ENCODE assay signal across 30 cellular contexts in the genomic region with DNA sequence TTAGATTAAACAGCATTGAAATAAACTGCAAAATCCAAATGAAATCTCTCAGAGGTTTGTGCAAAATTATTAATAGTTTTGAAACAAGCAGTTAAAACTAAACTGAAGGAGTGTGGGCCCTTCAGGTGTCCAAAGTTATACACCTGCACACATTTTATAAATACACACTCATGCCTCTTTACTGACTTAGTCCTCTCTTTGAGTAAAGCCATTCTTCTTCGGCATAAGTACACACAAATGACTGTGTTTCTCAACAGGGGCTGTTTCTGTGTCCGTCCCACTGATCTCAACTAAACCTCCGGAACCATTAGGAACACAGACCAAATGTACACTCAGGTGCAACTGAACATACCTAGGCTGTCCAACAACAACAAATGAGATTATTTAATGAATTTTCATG. TPM values are rescaled to one million over a fixed set of nuclear protein-coding genes. Genes with fewer than 3 reads are reported as not detected.
A peak's percentile ranks its signal among the peaks of the same experiment; 100 is the strongest.
DNase-seq lines count a peak whose midpoint lies in the region; ATAC-seq and TF ChIP-seq lines count a peak whose summit lies in the region.
"Had no signal": no experiment of that assay in that cellular context is flagged by ENCODE, and none has a peak within 500 bp of the region (broad histone marks: within the 10 kb centered on the region; RNA-seq: fewer than 3 reads in every experiment).

No MANE protein-coding gene starts in this region.

- intact Hi-C loops in left lung (cut with DNase I) (no loop called here), upper lobe of right lung (cut with DNase I) (no loop called here)

- TF ChIP-seq CTCF in left lung (IDR thresholded peaks at IDR 0.05) (no peak), upper lobe of right lung (IDR thresholded peaks at IDR 0.05) (no peak)

- ATAC-seq in left lung: peak; percentile 79
- peak; percentile 39 for ATAC-seq in upper lobe of right lung
- ATAC-seq: A549; CD8-positive, alpha-beta T cell had no signal

- H3K36me3 ChIP-seq in left lung (no peaks in the 10 kb centered on the region), upper lobe of right lung (no peaks in the 10 kb centered on the region)
- H3K36me3 ChIP-seq: BE2C; BLaER1; BLaER1 treated with 17β-estradiol and CSF1 and Interleukin-3, amounts not matched to agents 10 nM and 100 nM had no signal

- DNase-seq in left lung (no peak), upper lobe of right lung (no peak), DMS53 treated with DMSO at 0.1 percent for 48 hours (lab: John Stamatoyannopoulos, UW; ENCODE audit: unreplicated experiment) (no peak), RKO (ENCODE audit: low spot score) (no peak)
- DNase-seq: 8988T; ACHN; AML-193; BE2C; C1 segment of cervical spinal cord; Caco-2; Calu3; CD4-positive, alpha-beta memory T cell; CD4-positive, alpha-beta T cell; CD4-positive, CD25-positive, alpha-beta regulatory T cell; CD8-positive, alpha-beta memory T cell; CD8-positive, alpha-beta T cell; COR-L47; DMS 273 treated with DMSO at 0.1 percent for 48 hours; DMS153; DMS53; DMS79; DMS79 treated with DMSO at 0.1 percent for 48 hours; DND-41; EL had no signal

- H3K4me3 ChIP-seq in left lung (no peak overlapping the region), upper lobe of right lung (no peak overlapping the region)
- H3K4me3 ChIP-seq: A549; BLaER1; BLaER1 treated with 17β-estradiol and CSF1 and Interleukin-3, amounts not matched to agents 10 nM and 100 nM had no signal

- no peaks in the 10 kb centered on the region for H3K9me3 ChIP-seq in left lung
- H3K9me3 ChIP-seq in upper lobe of right lung: no peaks in the 10 kb centered on the region
- H3K9me3 ChIP-seq: A549; BE2C; BLaER1; BLaER1 treated with 17β-estradiol and CSF1 and Interleukin-3, amounts not matched to agents 10 nM and 100 nM; Caco-2 had no signal

- no peaks in the 10 kb centered on the region for H3K4me1 ChIP-seq in left lung
- H3K4me1 ChIP-seq in upper lobe of right lung: no peaks in the 10 kb centered on the region
- H3K4me1 ChIP-seq: A549; BE2C; BLaER1; BLaER1 treated with 17β-estradiol and CSF1 and Interleukin-3, amounts not matched to agents 10 nM and 100 nM; Caco-2 had no signal

- H3K27ac ChIP-seq in left lung: no peak overlapping the region
- H3K27ac ChIP-seq in upper lobe of right lung: no peak overlapping the region
- H3K27ac ChIP-seq: 22Rv1; A549; BLaER1; BLaER1 treated with 17β-estradiol and CSF1 and Interleukin-3, amounts not matched to agents 10 nM and 100 nM; C4-2B had no signal

- H3K27me3 ChIP-seq in left lung (no peaks in the 10 kb centered on the region), upper lobe of right lung (no peaks in the 10 kb centered on the region)
- H3K27me3 ChIP-seq: BLaER1; BLaER1 treated with 17β-estradiol and CSF1 and Interleukin-3, amounts not matched to agents 10 nM and 100 nM had no signal

RNA-seq across cellular contexts. Expression of a gene that starts 18.8 kb away (rescaled TPM):
- total RNA-seq in left lung: 10 to 100 TPM; 65.1 to 95.7 TPM
- total RNA-seq in upper lobe of right lung: 87.8 TPM
- total RNA-seq: A673; CD4-positive, alpha-beta memory T cell; CD4-positive, alpha-beta T cell; CD4-positive, CD25-positive, alpha-beta regulatory T cell; CD8-positive, alpha-beta memory T cell; CD8-positive, alpha-beta T cell had no signal
